In the genomic region with DNA sequence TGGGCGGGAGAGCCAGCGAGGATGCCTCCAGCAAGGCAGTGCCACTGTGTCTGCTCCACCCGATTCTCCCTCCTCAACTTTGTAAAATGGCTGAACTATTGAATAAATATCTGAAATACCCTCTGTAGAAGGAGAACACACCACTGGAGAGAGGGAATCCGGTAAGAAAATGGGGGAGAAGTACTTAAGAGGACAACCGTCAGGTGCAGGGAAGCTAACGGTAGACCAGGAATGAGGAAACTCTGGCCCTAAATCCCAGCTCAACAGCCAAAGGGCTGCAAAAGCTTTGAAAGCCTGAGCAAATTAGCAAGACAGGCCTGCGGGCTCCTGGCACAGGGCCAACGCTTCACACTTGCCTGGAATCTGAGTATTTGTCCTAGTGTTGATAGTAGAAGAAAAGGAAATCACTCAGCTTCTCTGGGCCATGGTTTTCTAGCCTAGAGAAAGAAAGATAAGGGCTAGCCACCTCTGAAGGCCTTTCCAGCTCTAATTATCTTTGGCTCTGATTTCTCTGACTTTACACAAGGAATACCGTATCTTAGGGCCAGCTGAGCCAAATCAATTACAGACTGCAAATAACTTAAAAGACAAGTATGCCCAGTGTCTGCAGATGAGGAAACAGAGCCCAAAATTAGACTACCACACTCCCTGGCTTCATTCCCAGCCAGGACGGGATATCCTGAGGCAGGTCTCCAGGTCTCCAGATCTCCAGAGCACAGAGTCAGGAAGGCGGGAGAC, we compare ENCODE assay signal across 8 cellular contexts.
DNase-seq lines count a peak whose midpoint lies in the region; ATAC-seq and TF ChIP-seq lines count a peak whose summit lies in the region.

No MANE protein-coding gene starts in this region.

- peak overlapping the region; percentile 22 for H3K27ac Mint-ChIP-seq in CD4-positive, alpha-beta T cell
- peak overlapping the region; percentile 80 for H3K27ac Mint-ChIP-seq in type B pancreatic cell

- DNase-seq in CD4-positive, alpha-beta T cell, result no peak
- DNase-seq in NCI-H146 treated with DMSO at 0.1 percent for 48 hours (lab: John Stamatoyannopoulos, UW; ENCODE audit: unreplicated experiment), result peak; percentile 87
- DNase-seq in astrocyte of the spinal cord (ENCODE audit: low read depth, low spot score), result peak; percentile 56
- DNase-seq in kidney tubule cell (ENCODE audit: low spot score), result peak; percentile 92
- peak; percentile 81 for DNase-seq in type B pancreatic cell (ENCODE audit: extremely low spot score, unreplicated experiment)
- DNase-seq in H4 (ENCODE audit: low spot score), result no peak
- no peak for DNase-seq in NCI-H1048 (lab: John Stamatoyannopoulos, UW)
- DNase-seq in activated T-cell treated with anti-CD3 and anti-CD28 coated beads for 4 hours, result no peak

- intact Hi-C loops in CD4-positive, alpha-beta T cell (cut with DNase I, micrococcal nuclease), result no loop called here

- no peak overlapping the region for H3K4me3 ChIP-seq in astrocyte of the spinal cord (ENCODE audit: low read depth, low read length)

- no peak overlapping the region for H3K27ac ChIP-seq in CD4-positive, alpha-beta T cell (ENCODE audit: low read depth, low read length)

- H3K36me3 Mint-ChIP-seq in CD4-positive, alpha-beta T cell (ENCODE audit: low read depth), result peaks cover 51% of the 10 kb centered on the region
- H3K36me3 Mint-ChIP-seq in type B pancreatic cell, result peaks cover 18% of the 10 kb centered on the region

- no peak for ATAC-seq in CD4-positive, alpha-beta T cell (ENCODE audit: poor library complexity)

- peaks cover 95% of the 10 kb centered on the region for H3K4me1 Mint-ChIP-seq in CD4-positive, alpha-beta T cell (ENCODE audit: low read depth)
- peaks cover 73% of the 10 kb centered on the region for H3K4me1 Mint-ChIP-seq in type B pancreatic cell (ENCODE audit: unreplicated experiment)

- no peak for TF ChIP-seq CTCF in CD4-positive, alpha-beta T cell (IDR thresholded peaks at IDR 0.05)
- no peak for TF ChIP-seq CTCF in astrocyte of the spinal cord (IDR thresholded peaks at IDR 0.05; ENCODE audit: low read depth, low read length)
- no peak for TF ChIP-seq CTCF in type B pancreatic cell (conservative IDR thresholded peaks at IDR 0.05)

- no peaks in the 10 kb centered on the region for H3K9me3 ChIP-seq in CD4-positive, alpha-beta T cell (ENCODE audit: control insufficient read depth, low read length)

- POLR2A ChIA-PET in CD4-positive, alpha-beta T cell (lab: Charles Lee), result interaction anchor here (0.9 kb wide), 1 partner anchor 15 kb away, joined by 3 read pairs; no protein-coding TSS in a partner anchor

- CTCF ChIA-PET in CD4-positive, alpha-beta T cell (lab: Charles Lee), result no interaction called here

- H3K9me3 Mint-ChIP-seq in CD4-positive, alpha-beta T cell, result no peaks in the 10 kb centered on the region
- no peaks in the 10 kb centered on the region for H3K9me3 Mint-ChIP-seq in type B pancreatic cell

- no peaks in the 10 kb centered on the region for H3K27me3 ChIP-seq in CD4-positive, alpha-beta T cell (ENCODE audit: control insufficient read depth, insufficient read depth, low read length)

- H3K27me3 Mint-ChIP-seq in CD4-positive, alpha-beta T cell, result no peaks in the 10 kb centered on the region
- H3K27me3 Mint-ChIP-seq in type B pancreatic cell, result no peaks in the 10 kb centered on the region

- no peak overlapping the region for H3K4me3 Mint-ChIP-seq in CD4-positive, alpha-beta T cell
- peak overlapping the region; percentile 13 for H3K4me3 Mint-ChIP-seq in type B pancreatic cell

- in situ Hi-C loops in astrocyte of the spinal cord (cut with HindIII; ENCODE audit: low sequenced_read_pairs), result no loop called here

Comparison
In these comparisons a context has a peak if more than half of its experiments do, and no peak if none do; other contexts are left out.
1. DNase-seq: peak in NCI-H146 treated with DMSO at 0.1 percent for 48 hours (single experiment), astrocyte of the spinal cord (single experiment), kidney tubule cell (single experiment) and type B pancreatic cell (single experiment); none in CD4-positive, alpha-beta T cell (0 of 10), H4 (single experiment), NCI-H1048 (single experiment) and activated T-cell treated with anti-CD3 and anti-CD28 coated beads for 4 hours (single experiment).